In genomic region chr15:90814193-90814811, GRCh38 we compare ENCODE assay signal across 12 cellular contexts. TPM values are rescaled to one million over a fixed set of nuclear protein-coding genes. Genes with fewer than 3 reads are reported as not detected.
DNase-seq lines count a peak whose midpoint lies in the region; ATAC-seq lines count a peak whose summit lies in the region.
"Had no signal": no experiment of that assay in that cellular context is flagged by ENCODE, and none has a peak within 500 bp of the region (broad histone marks: within the 10 kb centered on the region; RNA-seq: fewer than 3 reads in every experiment).

No MANE protein-coding gene starts in this region.

- no peak for DNase-seq in activated naive CD4-positive, alpha-beta T cell treated with anti-CD3 and anti-CD28 coated beads, Interleukin-2, amount 10 ng/mL, durations not matched to agents 7 days and 5 days
- no peak for DNase-seq in activated naive CD4-positive, alpha-beta T cell treated with Interleukin-2 at 50 U/mL for 16 hours
- DNase-seq in activated CD8-positive, alpha-beta T cell treated with anti-CD3 and anti-CD28 coated beads, Interleukin-2, amount 10 ng/mL, durations not matched to agents 7 days and 5 days: no peak
- DNase-seq in immature natural killer cell (peak in 2 of 3 donors; percentile 40 to 48), DMS53 (lab: John Stamatoyannopoulos, UW) (no peak), SW480 (ENCODE audit: low spot score) (no peak)
- DNase-seq: BE2C; naive thymus-derived CD4-positive, alpha-beta T cell; NCI-H226; SHP77 had no signal

- ATAC-seq in activated CD8-positive, alpha-beta T cell treated with anti-CD3 and anti-CD28 coated beads, Interleukin-2, amount 10 ng/mL, durations not matched to agents 7 days and 5 days: no peak
- ATAC-seq in HG02642 (IDR thresholded peaks at IDR 0.05; ENCODE audit: poor library complexity, unreplicated experiment): no peak
- ATAC-seq: naive thymus-derived CD4-positive, alpha-beta T cell had no signal

- H3K36me3 Mint-ChIP-seq in activated naive CD4-positive, alpha-beta T cell treated with anti-CD3 and anti-CD28 coated beads, Interleukin-2, amount 10 ng/mL, durations not matched to agents 7 days and 5 days: peaks cover 57% of the 10 kb centered on the region
- peaks cover 66% of the 10 kb centered on the region for H3K36me3 Mint-ChIP-seq in activated CD8-positive, alpha-beta T cell treated with anti-CD3 and anti-CD28 coated beads, Interleukin-2, amount 10 ng/mL, durations not matched to agents 7 days and 5 days (ENCODE audit: low read depth)
- peaks cover 17 to 28% (median 27%) of the 10 kb centered on the region in 3 donors for H3K36me3 Mint-ChIP-seq in immature natural killer cell

- peak overlapping the region; percentile 23 for H3K27ac ChIP-seq in temporal lobe (ENCODE audit: low read depth, low read length)

- no peaks in the 10 kb centered on the region for H3K27me3 Mint-ChIP-seq in activated naive CD4-positive, alpha-beta T cell treated with anti-CD3 and anti-CD28 coated beads, Interleukin-2, amount 10 ng/mL, durations not matched to agents 7 days and 5 days
- H3K27me3 Mint-ChIP-seq in activated CD8-positive, alpha-beta T cell treated with anti-CD3 and anti-CD28 coated beads, Interleukin-2, amount 10 ng/mL, durations not matched to agents 7 days and 5 days (ENCODE audit: low read depth): no peaks in the 10 kb centered on the region
- H3K27me3 Mint-ChIP-seq in immature natural killer cell (ENCODE audit: low read depth in 3 of 3): peaks cover 5 to 12% (median 8%) of the 10 kb centered on the region in 3 donors
- H3K27me3 Mint-ChIP-seq: naive thymus-derived CD4-positive, alpha-beta T cell had no signal

- H3K27ac Mint-ChIP-seq in activated naive CD4-positive, alpha-beta T cell treated with anti-CD3 and anti-CD28 coated beads, Interleukin-2, amount 10 ng/mL, durations not matched to agents 7 days and 5 days: peak overlapping the region; percentile 94
- peak overlapping the region; percentile 86 for H3K27ac Mint-ChIP-seq in activated CD8-positive, alpha-beta T cell treated with anti-CD3 and anti-CD28 coated beads, Interleukin-2, amount 10 ng/mL, durations not matched to agents 7 days and 5 days
- H3K27ac Mint-ChIP-seq in immature natural killer cell: peak overlapping the region; percentile 93 to 99 (median 98)

- H3K9me3 Mint-ChIP-seq in activated naive CD4-positive, alpha-beta T cell treated with anti-CD3 and anti-CD28 coated beads, Interleukin-2, amount 10 ng/mL, durations not matched to agents 7 days and 5 days: no peaks in the 10 kb centered on the region
- H3K9me3 Mint-ChIP-seq in activated CD8-positive, alpha-beta T cell treated with anti-CD3 and anti-CD28 coated beads, Interleukin-2, amount 10 ng/mL, durations not matched to agents 7 days and 5 days (ENCODE audit: insufficient read depth): no peaks in the 10 kb centered on the region
- H3K9me3 Mint-ChIP-seq in immature natural killer cell: no peaks in the 10 kb centered on the region
- H3K9me3 Mint-ChIP-seq: naive thymus-derived CD4-positive, alpha-beta T cell had no signal

- CTCF ChIA-PET in activated naive CD4-positive, alpha-beta T cell treated with anti-CD3 and anti-CD28 coated beads, Interleukin-2, amount 10 ng/mL, durations not matched to agents 7 days and 5 days (lab: Charles Lee): interaction anchor here (0.6 to 2.2 kb wide), 10 partner anchors 13 to 164 kb away, joined by 3 to 11 read pairs (median 3); partner anchors contain the start of gene HDDC3
- CTCF ChIA-PET in activated CD8-positive, alpha-beta T cell treated with anti-CD3 and anti-CD28 coated beads, Interleukin-2, amount 10 ng/mL, durations not matched to agents 7 days and 5 days (lab: Charles Lee): interaction anchor here (1.0 to 6.6 kb wide), 9 partner anchors 11 to 119 kb away, joined by 3 to 50 read pairs (median 4); partner anchors contain the start of genes FES and HDDC3

- peaks cover 82% of the 10 kb centered on the region for H3K4me1 Mint-ChIP-seq in activated naive CD4-positive, alpha-beta T cell treated with anti-CD3 and anti-CD28 coated beads, Interleukin-2, amount 10 ng/mL, durations not matched to agents 7 days and 5 days
- H3K4me1 Mint-ChIP-seq in activated CD8-positive, alpha-beta T cell treated with anti-CD3 and anti-CD28 coated beads, Interleukin-2, amount 10 ng/mL, durations not matched to agents 7 days and 5 days (ENCODE audit: low read depth): peaks cover 91% of the 10 kb centered on the region
- peaks cover 69 to 81% of the 10 kb centered on the region in 2 donors for H3K4me1 Mint-ChIP-seq in immature natural killer cell

- H3K4me3 Mint-ChIP-seq in activated naive CD4-positive, alpha-beta T cell treated with anti-CD3 and anti-CD28 coated beads, Interleukin-2, amount 10 ng/mL, durations not matched to agents 7 days and 5 days: peak overlapping the region; percentile 12
- peak overlapping the region; percentile 49 for H3K4me3 Mint-ChIP-seq in activated CD8-positive, alpha-beta T cell treated with anti-CD3 and anti-CD28 coated beads, Interleukin-2, amount 10 ng/mL, durations not matched to agents 7 days and 5 days
- peak overlapping the region; percentile 74 to 80 (median 79) for H3K4me3 Mint-ChIP-seq in immature natural killer cell

- POLR2A ChIA-PET in activated CD8-positive, alpha-beta T cell treated with anti-CD3 and anti-CD28 coated beads, Interleukin-2, amount 10 ng/mL, durations not matched to agents 7 days and 5 days (lab: Charles Lee): interaction anchor here (0.8 to 3.2 kb wide), 10 partner anchors 12 to 121 kb away, joined by 3 to 23 read pairs (median 6); partner anchors contain the start of genes BLM and UNC45A

RNA-seq across cellular contexts. Expression of gene FURIN, which starts 54.1 kb away (rescaled TPM):
- 10 to 100 TPM; 86.0 to 86.5 TPM for total RNA-seq in activated CD8-positive, alpha-beta T cell treated with anti-CD3 and anti-CD28 coated beads, Interleukin-2, amount 10 ng/mL, durations not matched to agents 7 days and 5 days
- 10 to 100 TPM; 18.2 to 22.8 (median 20.8) TPM for polyA plus RNA-seq in immature natural killer cell
- total RNA-seq in temporal lobe: 14.8 TPM

Comparison
In these comparisons a context has a peak if more than half of its experiments do, and no peak if none do; other contexts are left out.
1. DNase-seq: peak in immature natural killer cell (2 of 3); none in activated naive CD4-positive, alpha-beta T cell treated with anti-CD3 and anti-CD28 coated beads, Interleukin-2, amount 10 ng/mL, durations not matched to agents 7 days and 5 days (single experiment), activated naive CD4-positive, alpha-beta T cell treated with Interleukin-2 at 50 U/mL for 16 hours (single experiment), activated CD8-positive, alpha-beta T cell treated with anti-CD3 and anti-CD28 coated beads, Interleukin-2, amount 10 ng/mL, durations not matched to agents 7 days and 5 days (single experiment), DMS53 (single experiment) and SW480 (single experiment).
2. H3K4me3 Mint-ChIP-seq: peak in every context shown above with its lines; median percentile 79 in immature natural killer cell; 49 in activated CD8-positive, alpha-beta T cell treated with anti-CD3 and anti-CD28 coated beads, Interleukin-2, amount 10 ng/mL, durations not matched to agents 7 days and 5 days; 12 in activated naive CD4-positive, alpha-beta T cell treated with anti-CD3 and anti-CD28 coated beads, Interleukin-2, amount 10 ng/mL, durations not matched to agents 7 days and 5 days.
3. Peak in every context shown above with its lines, with median percentiles within 50 percentile points of each other: H3K27ac Mint-ChIP-seq.